10 cellular contexts compared by ENCODE assay signal in genomic region chr7:47720141-47720906, GRCh38.
DNase-seq lines count a peak whose midpoint lies in the region; ATAC-seq, FAIRE-seq and TF ChIP-seq lines count a peak whose summit lies in the region.
"Had no signal": no experiment of that assay in that cellular context is flagged by ENCODE, and none has a peak within 500 bp of the region (broad histone marks: within the 10 kb centered on the region; RNA-seq: fewer than 3 reads in every experiment).

No MANE protein-coding gene starts in this region.

- no peaks in the 10 kb centered on the region for H4K20me1 ChIP-seq in Karpas-422 (ENCODE audit: insufficient read depth, low read depth, low read length)

- no peaks in the 10 kb centered on the region for H3K9me3 Mint-ChIP-seq in activated CD4-positive, alpha-beta T cell treated with anti-CD3 and anti-CD28 coated beads, Interleukin-2, amount 10 ng/mL, durations not matched to agents 24 days and 14 days
- H3K9me3 Mint-ChIP-seq in activated CD4-positive, alpha-beta T cell treated with anti-CD3 and anti-CD28 coated beads, Interleukin-2, amount 10 ng/mL, durations not matched to agents 7 days and 5 days: no peaks in the 10 kb centered on the region

- H3K27me3 Mint-ChIP-seq in activated CD4-positive, alpha-beta T cell treated with anti-CD3 and anti-CD28 coated beads, Interleukin-2, amount 10 ng/mL, durations not matched to agents 24 days and 14 days: no peaks in the 10 kb centered on the region
- H3K27me3 Mint-ChIP-seq in activated CD4-positive, alpha-beta T cell treated with anti-CD3 and anti-CD28 coated beads, Interleukin-2, amount 10 ng/mL, durations not matched to agents 7 days and 5 days: no peaks in the 10 kb centered on the region

- H3K27ac ChIP-seq in Karpas-422 (ENCODE audit: low read length) (peak overlapping the region; percentile 4; the same call in 1 of the 2 replicates), left ventricle myocardium inferior (replicated peaks) (no peak overlapping the region)

- no peak overlapping the region for H3K4me2 ChIP-seq in Karpas-422 (ENCODE audit: low read depth, low read length, poor library complexity, severe bottlenecking)
- H3K4me2 ChIP-seq: A549 had no signal

- H3K9me3 ChIP-seq in Karpas-422 (ENCODE audit: low read length) (no peaks in the 10 kb centered on the region), left ventricle myocardium inferior (replicated peaks) (no peaks in the 10 kb centered on the region)
- H3K9me3 ChIP-seq: A549 had no signal

- CTCF ChIA-PET in activated CD4-positive, alpha-beta T cell treated with anti-CD3 and anti-CD28 coated beads, Interleukin-2, amount 10 ng/mL, durations not matched to agents 7 days and 5 days (lab: Charles Lee): no interaction called here

- H3K27ac Mint-ChIP-seq in activated CD4-positive, alpha-beta T cell treated with anti-CD3 and anti-CD28 coated beads, Interleukin-2, amount 10 ng/mL, durations not matched to agents 24 days and 14 days: no peak overlapping the region
- no peak overlapping the region for H3K27ac Mint-ChIP-seq in activated CD4-positive, alpha-beta T cell treated with anti-CD3 and anti-CD28 coated beads, Interleukin-2, amount 10 ng/mL, durations not matched to agents 7 days and 5 days

- H3K4me3 ChIP-seq in Karpas-422 (ENCODE audit: low read length) (no peak overlapping the region), left ventricle myocardium inferior (no peak overlapping the region)
- H3K4me3 ChIP-seq: A549 had no signal

- ATAC-seq in GM21381 (IDR thresholded peaks at IDR 0.05; ENCODE audit: unreplicated experiment): peak; percentile 62

- H3K9me2 ChIP-seq in Karpas-422 (replicated peaks; ENCODE audit: insufficient read depth, low read length): no peaks in the 10 kb centered on the region

- POLR2A ChIA-PET in activated CD4-positive, alpha-beta T cell treated with anti-CD3 and anti-CD28 coated beads, Interleukin-2, amount 10 ng/mL, durations not matched to agents 7 days and 5 days (lab: Charles Lee): no interaction called here

- H3K9ac ChIP-seq in Karpas-422 (ENCODE audit: low read length): no peak overlapping the region

- H3K4me3 Mint-ChIP-seq in activated CD4-positive, alpha-beta T cell treated with anti-CD3 and anti-CD28 coated beads, Interleukin-2, amount 10 ng/mL, durations not matched to agents 24 days and 14 days: no peak overlapping the region
- H3K4me3 Mint-ChIP-seq in activated CD4-positive, alpha-beta T cell treated with anti-CD3 and anti-CD28 coated beads, Interleukin-2, amount 10 ng/mL, durations not matched to agents 7 days and 5 days: no peak overlapping the region

- FAIRE-seq in GM19239 (lab: Jason Lieb, UNC): no peak
- FAIRE-seq: A549 had no signal

- H3K4me1 ChIP-seq in Karpas-422 (ENCODE audit: low read length) (peaks cover 61% of the 10 kb centered on the region), left ventricle myocardium inferior (peaks cover 18% of the 10 kb centered on the region)

- H3K36me3 Mint-ChIP-seq in activated CD4-positive, alpha-beta T cell treated with anti-CD3 and anti-CD28 coated beads, Interleukin-2, amount 10 ng/mL, durations not matched to agents 24 days and 14 days (ENCODE audit: low read depth): no peaks in the 10 kb centered on the region
- H3K36me3 Mint-ChIP-seq in activated CD4-positive, alpha-beta T cell treated with anti-CD3 and anti-CD28 coated beads, Interleukin-2, amount 10 ng/mL, durations not matched to agents 7 days and 5 days (ENCODE audit: low read depth): no peaks in the 10 kb centered on the region

- no peaks in the 10 kb centered on the region for H3K36me3 ChIP-seq in Karpas-422 (ENCODE audit: insufficient read depth, low read length)
- no peaks in the 10 kb centered on the region for H3K36me3 ChIP-seq in left ventricle myocardium inferior

- DNase-seq in AG08395 (ENCODE audit: low spot score) (peak; percentile 34), Karpas-422 (no peak), left ventricle myocardium inferior (peak; percentile 56), GM19239 (ENCODE audit: insufficient read length, low spot score) (no peak), NCI-H510A (lab: John Stamatoyannopoulos, UW) (no peak)
- DNase-seq in activated CD4-positive, alpha-beta T cell treated with anti-CD3 and anti-CD28 coated beads, Interleukin-2, amount 10 ng/mL, durations not matched to agents 24 days and 14 days: no peak
- DNase-seq in activated CD4-positive, alpha-beta T cell treated with anti-CD3 and anti-CD28 coated beads, Interleukin-2, amount 10 ng/mL, durations not matched to agents 7 days and 5 days: no peak
- DNase-seq: activated CD8-positive, alpha-beta memory T cell treated with anti-CD3 and anti-CD28 coated beads, Interleukin-2, amount 50 U/mL, for 48 hours had no signal

- H3K27me3 ChIP-seq in Karpas-422 (ENCODE audit: low read length) (no peaks in the 10 kb centered on the region), left ventricle myocardium inferior (ENCODE audit: low read depth) (no peaks in the 10 kb centered on the region)

- no peak for TF ChIP-seq CTCF in left ventricle myocardium inferior (IDR thresholded peaks at IDR 0.05; ENCODE audit: borderline replicate concordance)

- no peaks in the 10 kb centered on the region for H3K4me1 Mint-ChIP-seq in activated CD4-positive, alpha-beta T cell treated with anti-CD3 and anti-CD28 coated beads, Interleukin-2, amount 10 ng/mL, durations not matched to agents 24 days and 14 days
- no peaks in the 10 kb centered on the region for H3K4me1 Mint-ChIP-seq in activated CD4-positive, alpha-beta T cell treated with anti-CD3 and anti-CD28 coated beads, Interleukin-2, amount 10 ng/mL, durations not matched to agents 7 days and 5 days

- no peaks in the 10 kb centered on the region for H3K79me2 ChIP-seq in Karpas-422 (ENCODE audit: low read length)

- H2AFZ ChIP-seq in Karpas-422 (ENCODE audit: low read length): no peak overlapping the region

- intact Hi-C loops in left ventricle myocardium inferior (cut with micrococcal nuclease): no loop called here
- intact Hi-C loops in activated CD4-positive, alpha-beta T cell treated with anti-CD3 and anti-CD28 coated beads, Interleukin-2, amount 10 ng/mL, durations not matched to agents 24 days and 14 days (cut with micrococcal nuclease): no loop called here

Comparison
In these comparisons a context has a peak if more than half of its experiments do, and no peak if none do; other contexts are left out.
1. DNase-seq: peak in AG08395 (single experiment) and left ventricle myocardium inferior (single experiment); none in Karpas-422 (single experiment), activated CD4-positive, alpha-beta T cell treated with anti-CD3 and anti-CD28 coated beads, Interleukin-2, amount 10 ng/mL, durations not matched to agents 24 days and 14 days (single experiment), activated CD4-positive, alpha-beta T cell treated with anti-CD3 and anti-CD28 coated beads, Interleukin-2, amount 10 ng/mL, durations not matched to agents 7 days and 5 days (single experiment), GM19239 (single experiment) and NCI-H510A (single experiment).